12 cellular contexts compared by ENCODE assay signal in the genomic region with DNA sequence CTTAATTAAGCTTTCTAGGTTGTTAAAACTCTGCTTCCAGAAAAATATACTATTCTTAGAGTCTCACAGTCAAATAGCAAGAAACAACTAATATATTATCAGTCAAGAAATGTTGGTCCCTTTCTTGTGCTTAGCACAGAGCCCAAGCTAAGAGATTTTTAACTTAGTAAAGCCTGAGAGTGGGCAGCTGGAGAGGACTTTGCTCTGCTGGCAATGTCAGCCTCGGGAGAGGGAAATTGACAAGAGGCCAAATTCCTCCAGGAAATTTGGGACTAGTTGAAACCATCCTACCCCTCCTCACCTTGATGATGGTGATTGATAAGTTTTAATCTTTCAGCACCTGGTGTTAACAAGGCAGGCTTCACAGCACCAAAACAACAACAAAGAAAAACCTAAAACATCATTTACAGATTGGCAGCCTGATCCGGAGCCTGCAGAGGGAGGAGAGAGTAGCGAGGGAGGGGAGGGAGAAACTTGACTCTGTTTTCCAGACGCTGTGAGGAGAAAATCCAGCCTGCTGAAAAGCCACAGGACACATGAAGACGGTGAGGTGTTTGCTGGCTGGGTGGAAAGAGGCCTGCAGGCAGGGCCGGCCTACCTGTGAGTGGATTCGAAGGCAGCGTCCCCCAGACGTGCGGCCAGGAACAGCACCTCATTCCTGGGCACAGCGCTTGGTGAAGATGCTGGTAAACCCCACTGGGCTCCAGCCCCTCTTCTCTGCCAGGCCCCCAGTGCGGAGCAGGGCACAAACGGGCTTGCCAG.
DNase-seq lines count a peak whose midpoint lies in the region; ATAC-seq and TF ChIP-seq lines count a peak whose summit lies in the region.
"Had no signal": no experiment of that assay in that cellular context is flagged by ENCODE, and none has a peak within 500 bp of the region (broad histone marks: within the 10 kb centered on the region; RNA-seq: fewer than 3 reads in every experiment).

No MANE protein-coding gene starts in this region.

- no peak overlapping the region for H3K4me2 ChIP-seq in mesendoderm (ENCODE audit: low read length)

- H3K9ac ChIP-seq in mesendoderm (ENCODE audit: low read length), result no peak overlapping the region

- ATAC-seq in upper lobe of right lung (no peak), GM21528 (IDR thresholded peaks at IDR 0.05; ENCODE audit: low FRiP score, unreplicated experiment) (no peak)
- ATAC-seq: natural killer cell, PC-3 had no signal

- no peak overlapping the region for H2BK120ac ChIP-seq in mesendoderm (ENCODE audit: low read depth, low read length)

- H2BK5ac ChIP-seq in mesendoderm (ENCODE audit: low read length), result no peak overlapping the region

- TF ChIP-seq CTCF in fibroblast of the aortic adventitia (IDR thresholded peaks at IDR 0.05; ENCODE audit: insufficient read depth, low read length) (no peak), upper lobe of right lung (IDR thresholded peaks at IDR 0.05) (no peak), GM10266 (IDR thresholded peaks at IDR 0.05; ENCODE audit: control insufficient read depth, insufficient read depth, low read depth, missing control alignments) (no peak)

- no peaks in the 10 kb centered on the region for H3K9me3 ChIP-seq in upper lobe of right lung
- H3K9me3 ChIP-seq: Caco-2 had no signal

- no peak overlapping the region for H4K8ac ChIP-seq in mesendoderm (ENCODE audit: low read depth, low read length)

- H3K36me3 ChIP-seq in mesendoderm (ENCODE audit: control insufficient read depth, insufficient read depth, low read length) (no peaks in the 10 kb centered on the region), upper lobe of right lung (no peaks in the 10 kb centered on the region)

- no peak overlapping the region for H4K5ac ChIP-seq in mesendoderm (ENCODE audit: low read length)

- H3K4me3 ChIP-seq in fibroblast of the aortic adventitia (ENCODE audit: low read depth, low read length), result no peak overlapping the region
- no peak overlapping the region for H3K4me3 ChIP-seq in mesendoderm (ENCODE audit: low read length)
- H3K4me3 ChIP-seq in upper lobe of right lung, result no peak overlapping the region

- no CpG with 5 or more reads among the region's 13 CpGs for WGBS in mesendoderm (ENCODE audit: extremely low coverage, insufficient coverage, low lambda C conversion rate)

- H3K27me3 ChIP-seq in mesendoderm (ENCODE audit: insufficient read depth, low read length, poor library complexity) (no peaks in the 10 kb centered on the region), upper lobe of right lung (no peaks in the 10 kb centered on the region)

- no peak overlapping the region for H2BK15ac ChIP-seq in mesendoderm (replicated peaks; ENCODE audit: low read depth)

- H3K23ac ChIP-seq in mesendoderm (ENCODE audit: low read length), result no peak overlapping the region

- peak; percentile 9 for DNase-seq in NCI-H2171 treated with DMSO at 0.1 percent for 48 hours (lab: John Stamatoyannopoulos, UW)
- DNase-seq in NCI-H2171 (lab: John Stamatoyannopoulos, UW), result no peak
- peak; percentile 40 for DNase-seq in fibroblast of the aortic adventitia (ENCODE audit: low read depth)
- DNase-seq in mesendoderm, result peak; percentile 64
- DNase-seq in upper lobe of right lung, result no peak
- no peak for DNase-seq in KG1 (lab: John Stamatoyannopoulos, UW)
- no peak for DNase-seq in GM10266 (ENCODE audit: extremely low spot score)
- DNase-seq: Caco-2, natural killer cell, PC-3, T-helper 1 cell had no signal

- H3K4me1 ChIP-seq in mesendoderm (ENCODE audit: control insufficient read depth, low read depth, low read length) (no peaks in the 10 kb centered on the region), upper lobe of right lung (peaks cover 11% of the 10 kb centered on the region)
- H3K4me1 ChIP-seq: Caco-2 had no signal

- no peak overlapping the region for H2AK5ac ChIP-seq in mesendoderm (ENCODE audit: low read length)

- intact Hi-C loops in upper lobe of right lung (cut with DNase I), result no loop called here

- H3K79me2 ChIP-seq in mesendoderm (ENCODE audit: control insufficient read depth, insufficient read depth, low read length), result no peaks in the 10 kb centered on the region

- H3K56ac ChIP-seq in mesendoderm (ENCODE audit: low read length), result no peak overlapping the region

- H3K18ac ChIP-seq in mesendoderm (ENCODE audit: low read length), result no peak overlapping the region

- H3K79me1 ChIP-seq in mesendoderm (ENCODE audit: low read length), result no peaks in the 10 kb centered on the region

- H3K4ac ChIP-seq in mesendoderm (ENCODE audit: low read depth, low read length), result no peak overlapping the region

- H3K27ac ChIP-seq in mesendoderm (ENCODE audit: low read depth, low read length), result no peak overlapping the region
- peak overlapping the region; percentile 11 for H3K27ac ChIP-seq in upper lobe of right lung

Comparison
In these comparisons a context has a peak if more than half of its experiments do, and no peak if none do; other contexts are left out.
1. DNase-seq: peak in NCI-H2171 treated with DMSO at 0.1 percent for 48 hours (single experiment), fibroblast of the aortic adventitia (single experiment) and mesendoderm (single experiment); none in NCI-H2171 (single experiment), upper lobe of right lung (single experiment), KG1 (single experiment) and GM10266 (single experiment).